In genomic region chr2:26035110-26035728, GRCh38 we compare ENCODE assay signal across 8 cellular contexts. TPM values are rescaled to one million over a fixed set of nuclear protein-coding genes. Genes with fewer than 3 reads are reported as not detected.
DNase-seq lines count a peak whose midpoint lies in the region; ATAC-seq and TF ChIP-seq lines count a peak whose summit lies in the region.

No MANE protein-coding gene starts in this region.

- intact Hi-C loops in left ventricle myocardium inferior (cut with micrococcal nuclease) = no loop called here
- intact Hi-C loops in Right ventricle myocardium superior (cut with DNase I) = no loop called here

- ATAC-seq in Right ventricle myocardium superior (ENCODE audit: poor library complexity) (no peak), HG02884 (IDR thresholded peaks at IDR 0.05; ENCODE audit: unreplicated experiment) (no peak)
- ATAC-seq in activated naive CD8-positive, alpha-beta T cell treated with anti-CD3 and anti-CD28 coated beads, Interleukin-2, amount 10 ng/mL, durations not matched to agents 7 days and 5 days (ENCODE audit: low read depth) = no peak

- peaks cover 18% of the 10 kb centered on the region for H3K36me3 Mint-ChIP-seq in activated naive CD8-positive, alpha-beta T cell treated with anti-CD3 and anti-CD28 coated beads, Interleukin-2, amount 10 ng/mL, durations not matched to agents 7 days and 5 days

- POLR2A ChIA-PET in activated naive CD8-positive, alpha-beta T cell treated with anti-CD3 and anti-CD28 coated beads, Interleukin-2, amount 10 ng/mL, durations not matched to agents 7 days and 5 days (lab: Charles Lee) = interaction anchor here (0.7 to 3.8 kb wide), 4 partner anchors 19 to 157 kb away, joined by 3 to 18 read pairs (median 4); partner anchors contain the start of genes ASXL2 and KIF3C

- DNase-seq in left ventricle myocardium inferior (no peak), Right ventricle myocardium superior (no peak), left kidney (ENCODE audit: low read depth, low spot score) (peak; percentile 26), superior temporal gyrus (ENCODE audit: extremely low spot score) (peak; percentile 38), DMS114 treated with DMSO at 0.1 percent for 48 hours (lab: John Stamatoyannopoulos, UW; ENCODE audit: unreplicated experiment) (no peak), AG08396 (ENCODE audit: low spot score) (no peak)
- DNase-seq in activated naive CD8-positive, alpha-beta T cell treated with anti-CD3 and anti-CD28 coated beads, Interleukin-2, amount 10 ng/mL, durations not matched to agents 7 days and 5 days = no peak

- H3K27me3 Mint-ChIP-seq in activated naive CD8-positive, alpha-beta T cell treated with anti-CD3 and anti-CD28 coated beads, Interleukin-2, amount 10 ng/mL, durations not matched to agents 7 days and 5 days = no peaks in the 10 kb centered on the region

- H3K27me3 ChIP-seq in left ventricle myocardium inferior (ENCODE audit: low read depth) = no peaks in the 10 kb centered on the region

- H3K27ac Mint-ChIP-seq in activated naive CD8-positive, alpha-beta T cell treated with anti-CD3 and anti-CD28 coated beads, Interleukin-2, amount 10 ng/mL, durations not matched to agents 7 days and 5 days = peak overlapping the region; percentile 94

- H3K4me1 ChIP-seq in left ventricle myocardium inferior = peaks cover 68% of the 10 kb centered on the region

- TF ChIP-seq CTCF in left ventricle myocardium inferior (IDR thresholded peaks at IDR 0.05; ENCODE audit: borderline replicate concordance) = no peak

- peak overlapping the region; percentile 99 for H3K27ac ChIP-seq in left ventricle myocardium inferior (replicated peaks)

- H3K4me1 Mint-ChIP-seq in activated naive CD8-positive, alpha-beta T cell treated with anti-CD3 and anti-CD28 coated beads, Interleukin-2, amount 10 ng/mL, durations not matched to agents 7 days and 5 days = peaks cover 29% of the 10 kb centered on the region

- H3K9me3 Mint-ChIP-seq in activated naive CD8-positive, alpha-beta T cell treated with anti-CD3 and anti-CD28 coated beads, Interleukin-2, amount 10 ng/mL, durations not matched to agents 7 days and 5 days = no peaks in the 10 kb centered on the region

- H3K9me3 ChIP-seq in left ventricle myocardium inferior (replicated peaks) = no peaks in the 10 kb centered on the region

- peaks cover 17% of the 10 kb centered on the region for H3K36me3 ChIP-seq in left ventricle myocardium inferior

- peak overlapping the region; percentile 97 for H3K4me3 Mint-ChIP-seq in activated naive CD8-positive, alpha-beta T cell treated with anti-CD3 and anti-CD28 coated beads, Interleukin-2, amount 10 ng/mL, durations not matched to agents 7 days and 5 days

- peak overlapping the region; percentile 98 for H3K4me3 ChIP-seq in left ventricle myocardium inferior

RNA-seq across cellular contexts. Expression of gene RAB10, which starts 1.3 kb away (rescaled TPM):
- 86.1 TPM for total RNA-seq in left ventricle myocardium inferior
- total RNA-seq in Right ventricle myocardium superior = 91.9 TPM
- total RNA-seq in activated naive CD8-positive, alpha-beta T cell treated with anti-CD3 and anti-CD28 coated beads, Interleukin-2, amount 10 ng/mL, durations not matched to agents 7 days and 5 days = 10 to 100 TPM; 88.0 to 89.7 TPM

RNA-seq across cellular contexts. Expression of gene KIF3C, which starts 52.9 kb away (rescaled TPM):
- total RNA-seq in left ventricle myocardium inferior = 2.0 TPM
- 3.2 TPM for total RNA-seq in Right ventricle myocardium superior
- total RNA-seq in activated naive CD8-positive, alpha-beta T cell treated with anti-CD3 and anti-CD28 coated beads, Interleukin-2, amount 10 ng/mL, durations not matched to agents 7 days and 5 days = 10 to 100 TPM; 11.6 to 12.8 TPM

Comparison
In these comparisons a context has a peak if more than half of its experiments do, and no peak if none do; other contexts are left out.
1. DNase-seq: peak in left kidney (single experiment) and superior temporal gyrus (single experiment); none in left ventricle myocardium inferior (single experiment), Right ventricle myocardium superior (single experiment), activated naive CD8-positive, alpha-beta T cell treated with anti-CD3 and anti-CD28 coated beads, Interleukin-2, amount 10 ng/mL, durations not matched to agents 7 days and 5 days (single experiment), DMS114 treated with DMSO at 0.1 percent for 48 hours (single experiment) and AG08396 (single experiment).